ENCODE assay signal across 14 cellular contexts in the genomic region with DNA sequence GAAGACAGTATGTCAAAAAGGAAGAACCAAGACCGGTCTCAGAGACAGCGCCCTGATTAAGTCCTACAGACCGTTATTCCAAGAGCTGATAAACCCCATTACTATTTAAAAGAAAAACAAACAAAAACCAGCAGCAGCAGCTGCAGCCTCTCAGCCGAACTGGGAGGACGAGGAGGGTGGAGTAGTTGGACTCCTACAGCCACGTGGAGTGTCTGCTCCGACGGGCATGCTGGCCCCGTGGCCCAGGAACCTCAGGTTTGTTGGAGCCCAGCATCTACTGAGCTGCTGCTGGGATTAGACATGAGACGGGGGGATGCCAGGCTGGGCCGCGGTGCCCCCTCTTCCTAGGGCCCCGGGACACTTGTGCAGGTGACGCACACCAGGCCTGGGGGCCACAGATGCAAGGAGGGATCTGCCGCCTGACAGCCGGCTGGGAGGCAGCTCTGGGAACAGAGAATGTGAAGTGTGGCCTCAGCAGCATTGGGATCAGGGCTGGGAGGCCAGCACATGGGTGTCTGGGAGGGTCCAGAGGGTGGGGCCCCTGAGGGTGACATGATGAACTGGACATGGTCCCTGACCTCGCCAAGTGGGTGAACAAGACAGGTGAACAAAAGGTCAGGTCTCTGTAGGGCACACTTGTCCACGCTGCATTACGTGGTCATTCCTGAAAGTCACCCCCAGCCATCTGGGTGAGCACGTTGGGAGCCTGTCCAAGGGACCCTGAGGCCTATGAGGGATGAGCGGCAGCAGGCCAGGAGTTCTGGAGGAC. TPM values are rescaled to one million over a fixed set of nuclear protein-coding genes. Genes with fewer than 3 reads are reported as not detected.
DNase-seq lines count a peak whose midpoint lies in the region; ATAC-seq, FAIRE-seq and TF ChIP-seq lines count a peak whose summit lies in the region.
"Had no signal": no experiment of that assay in that cellular context is flagged by ENCODE, and none has a peak within 500 bp of the region (broad histone marks: within the 10 kb centered on the region; RNA-seq: fewer than 3 reads in every experiment).

No MANE protein-coding gene starts in this region.

- H3K27ac ChIP-seq in HepG2 (ENCODE audit: extremely low read length, insufficient read depth, low read length) (no peak overlapping the region), right lobe of liver (no peak overlapping the region), mammary epithelial cell (ENCODE audit: insufficient read depth, low read depth, low read length) (no peak overlapping the region)

- no peaks in the 10 kb centered on the region for H3K9me3 Mint-ChIP-seq in mesothelial cell of epicardium
- H3K9me3 Mint-ChIP-seq: activated naive CD8-positive, alpha-beta T cell treated with anti-CD3 and anti-CD28 coated beads for 36 hours had no signal

- dilution Hi-C loops in mammary epithelial cell (cut with HindIII; ENCODE audit: low sequenced_read_pairs) = no loop called here

- no peak for TF ChIP-seq POLR2A in HepG2 (IDR thresholded peaks at IDR 0.05; ENCODE audit: insufficient read depth in 1 of 2, low read depth in 2 of 2, low read length in 2 of 2)
- no peak for TF ChIP-seq POLR2A in right lobe of liver (IDR thresholded peaks at IDR 0.05)

- H2AFZ ChIP-seq in HepG2 (ENCODE audit: low read length) = no peak overlapping the region
- no peak overlapping the region for H2AFZ ChIP-seq in mammary epithelial cell (ENCODE audit: low read depth, low read length)

- no peak for ATAC-seq in HepG2
- no peak for ATAC-seq in right lobe of liver
- ATAC-seq in HG02571 (IDR thresholded peaks at IDR 0.05; ENCODE audit: unreplicated experiment) = no peak

- POLR2A ChIA-PET in HepG2 (lab: Yijun Ruan, JAX) = interaction anchor here (1.3 kb wide), 1 partner anchor 31 kb away, joined by 3 read pairs; a partner anchor contains a TSS

- H3K79me2 ChIP-seq in HepG2 (ENCODE audit: insufficient read depth, low read length) (no peaks in the 10 kb centered on the region), mammary epithelial cell (ENCODE audit: insufficient read depth, low read length) (no peaks in the 10 kb centered on the region)

- H3K27me3 ChIP-seq in HepG2 (ENCODE audit: control insufficient read depth in 1 of 2, insufficient read depth in 2 of 2, low read length in 2 of 2) (peaks cover 16 to 52% of the 10 kb centered on the region in 2 experiments), right lobe of liver (no peaks in the 10 kb centered on the region), mammary epithelial cell (ENCODE audit: insufficient read depth, low read length) (peaks cover 16% of the 10 kb centered on the region)

- H3K4me1 Mint-ChIP-seq in mesothelial cell of epicardium = peaks cover 26% of the 10 kb centered on the region

- H3K4me3 Mint-ChIP-seq in mesothelial cell of epicardium = peak overlapping the region; percentile 26
- H3K4me3 Mint-ChIP-seq: activated naive CD8-positive, alpha-beta T cell treated with anti-CD3 and anti-CD28 coated beads for 36 hours had no signal

- H3K4me2 ChIP-seq in HepG2 (ENCODE audit: low read depth, low read length) (peak overlapping the region; percentile 52), mammary epithelial cell (ENCODE audit: insufficient read depth, low read depth, low read length) (peak overlapping the region; percentile 40)

- H3K9me3 ChIP-seq in HepG2 (ENCODE audit: low read length) (no peaks in the 10 kb centered on the region), right lobe of liver (no peaks in the 10 kb centered on the region), mammary epithelial cell (replicated peaks; ENCODE audit: insufficient read depth, low read length) (no peaks in the 10 kb centered on the region)

- TF ChIP-seq CTCF in HepG2 (CRISPR knock-in tag; IDR thresholded peaks at IDR 0.05) (no peak), right lobe of liver (IDR thresholded peaks at IDR 0.05) (no peak), mammary epithelial cell (conservative IDR thresholded peaks at IDR 0.05 in 1 of 2, IDR thresholded peaks at IDR 0.05 in 1 of 2; ENCODE audit: extremely low read depth in 1 of 2, insufficient read depth in 1 of 2, low read depth in 1 of 2, low read length in 2 of 2) (no peak), mesothelial cell of epicardium (IDR thresholded peaks at IDR 0.05; ENCODE audit: unreplicated experiment) (no peak)

- peaks cover 58% of the 10 kb centered on the region for H3K4me1 ChIP-seq in HepG2 (ENCODE audit: insufficient read depth, low read length)
- no peaks in the 10 kb centered on the region for H3K4me1 ChIP-seq in right lobe of liver
- H3K4me1 ChIP-seq in mammary epithelial cell (ENCODE audit: insufficient read depth, low read length) = peaks cover 14% of the 10 kb centered on the region

- intact Hi-C loops in HepG2 (cut with micrococcal nuclease; ENCODE audit: unreplicated experiment) (no loop called here), right lobe of liver (cut with DNase I) (no loop called here), mammary epithelial cell (cut with micrococcal nuclease) (no loop called here)

- TF ChIP-seq RAD21 in HepG2 (CRISPR knock-in tag; IDR thresholded peaks at IDR 0.05) = no peak

- no peaks in the 10 kb centered on the region; the same call in 1 of the 2 replicates for H4K20me1 ChIP-seq in HepG2 (ENCODE audit: insufficient read depth, low read length)
- no peaks in the 10 kb centered on the region for H4K20me1 ChIP-seq in mammary epithelial cell (ENCODE audit: insufficient read depth, low read length)

- CTCF ChIA-PET in HepG2 (lab: Yijun Ruan, JAX; ENCODE audit: low intra/inter-chr PET ratio, low total read pairs) (no interaction called here), mammary epithelial cell (lab: Charles Lee; ENCODE audit: low non-redundant PET) (no interaction called here)

- FAIRE-seq in HepG2 (lab: Jason Lieb, UNC) = peak; percentile 50

- BruUV-seq in HepG2 (replicated peaks; lab: Mats Ljungman, UMichigan) (no TSS peak), mammary epithelial cell (replicated peaks; lab: Mats Ljungman, UMichigan) (no TSS peak)

- H3K27ac Mint-ChIP-seq in mesothelial cell of epicardium = peak overlapping the region; percentile 21
- H3K27ac Mint-ChIP-seq: activated naive CD8-positive, alpha-beta T cell treated with anti-CD3 and anti-CD28 coated beads for 36 hours had no signal

- H3K9ac ChIP-seq in HepG2 (ENCODE audit: insufficient read depth, low read depth, low read length) = no peak overlapping the region
- H3K9ac ChIP-seq in mammary epithelial cell (ENCODE audit: insufficient read depth, low read length) = no peak overlapping the region

- H3K36me3 Mint-ChIP-seq in mesothelial cell of epicardium = no peaks in the 10 kb centered on the region

- DNase-seq in HepG2 (ENCODE audit: low spot score) = no peak
- DNase-seq in right lobe of liver = no peak
- DNase-seq in mammary epithelial cell = no peak
- DNase-seq in mesothelial cell of epicardium (ENCODE audit: low spot score in 2 of 2, unreplicated experiment in 2 of 2) = no peak
- no peak for DNase-seq in activated CD4-positive, CD25-positive, alpha-beta regulatory T cell (lab: John Stamatoyannopoulos, UW)
- no peak for DNase-seq in NCI-H748 treated with DMSO at 0.1 percent for 48 hours (lab: John Stamatoyannopoulos, UW)
- no peak for DNase-seq in DMS153 treated with DMSO at 0.1 percent for 48 hours (lab: John Stamatoyannopoulos, UW; ENCODE audit: unreplicated experiment)
- DNase-seq: activated naive CD8-positive, alpha-beta T cell treated with anti-CD3 and anti-CD28 coated beads for 36 hours; retina had no signal

- 22% methylated on average over 19 of the region's 21 CpGs for WGBS in HepG2 (ENCODE audit: low lambda C conversion rate)
- 61% methylated on average over 8 of the region's 21 CpGs for WGBS in right lobe of liver (ENCODE audit: insufficient coverage, low coverage, low lambda C conversion rate, missing lambda C conversion rate)
- 88% methylated on average over 14 of the region's 21 CpGs for WGBS in mammary epithelial cell (ENCODE audit: low coverage, missing lambda C conversion rate)

- H3K36me3 ChIP-seq in HepG2 (replicated peaks in 1 of 2; ENCODE audit: control insufficient read depth in 1 of 2, insufficient read depth in 2 of 2, low read length in 2 of 2) = no peaks in the 10 kb centered on the region
- H3K36me3 ChIP-seq in right lobe of liver = no peaks in the 10 kb centered on the region
- no peaks in the 10 kb centered on the region for H3K36me3 ChIP-seq in mammary epithelial cell (ENCODE audit: insufficient read depth, low read length)

- peaks cover 12% of the 10 kb centered on the region for H3K27me3 Mint-ChIP-seq in mesothelial cell of epicardium (ENCODE audit: low read depth)

- in situ Hi-C loops in HepG2 (cut with HindIII; ENCODE audit: extremely low pct_ligation_motif_present, low pct_unique_long_range_greater_than_20kb) = no loop called here
- in situ Hi-C loops in mammary epithelial cell (cut with MboI; ENCODE audit: low sequenced_read_pairs in 2 of 2) = no loop called here

- TF ChIP-seq EP300 in HepG2 (IDR thresholded peaks at IDR 0.05; ENCODE audit: low read depth in 2 of 2, low read length in 2 of 2) (0 out of 4 replicates have a peak, but pooled peaks of 1 of the 2 experiments have one; percentile 25), HepG2 (CRISPR knock-in tag; IDR thresholded peaks at IDR 0.05; ENCODE audit: borderline replicate concordance) (peak; percentile 25; the same call in 1 of the 2 replicates)

- H3K4me3 ChIP-seq in HepG2 (replicated peaks in 1 of 3; ENCODE audit: insufficient read depth in 1 of 3, low read depth in 2 of 3, low read length in 3 of 3) (peak overlapping the region in 1 of 3 experiments; percentile 41; a peak in 1 of 6 replicates), right lobe of liver (no peak overlapping the region), mammary epithelial cell (replicated peaks in 1 of 3; ENCODE audit: insufficient read depth in 1 of 3, low read depth in 2 of 3, low read length in 3 of 3) (no peak overlapping the region)
- H3K4me3 ChIP-seq: lung had no signal

RNA-seq across cellular contexts. Expression of a gene that starts 2.9 kb away (rescaled TPM):
- total RNA-seq in HepG2 (2016; rRNA removed; fragmentation: Illumina TruSeq; extraction: Trizol) (10.9 and 13.5 TPM in 2 replicates), right lobe of liver (1 to 10 TPM; 1.2 to 4.2 (median 2.4) TPM), mammary epithelial cell (1 to 10 TPM in 1 of 2 donors, under 1 TPM in 1; 0.52 to 1.5 TPM), mesothelial cell of epicardium (11.3 to 11.6 TPM (median 11.6 TPM) in 3 replicates)
- total RNA-seq in HepG2 (2016; cell fraction: cytosol; rRNA removed; fragmentation: Illumina TruSeq; extraction: Trizol; ENCODE audit: low read depth) = 74.9 and 80.6 TPM in 2 replicates
- total RNA-seq in HepG2 (2016; cell fraction: insoluble cytoplasmic fraction; rRNA removed; fragmentation: Illumina TruSeq; extraction: Trizol) = 10.9 and 15.4 TPM in 2 replicates
- total RNA-seq in HepG2 (2016; cell fraction: membrane; rRNA removed; fragmentation: Illumina TruSeq; extraction: Trizol) = 51.8 and 55.2 TPM in 2 replicates
- 8.7 and 9.2 TPM in 2 replicates for total RNA-seq in HepG2 (2016; cell fraction: nucleus; rRNA removed; fragmentation: Illumina TruSeq; extraction: Trizol)
- polyA plus RNA-seq in HepG2 (2011; rRNA removed) (1.6 and 2.7 TPM in 2 replicates), mammary epithelial cell (0.12 TPM)
- 1.6 and 2.0 TPM in 2 replicates for polyA plus RNA-seq in HepG2 (2011; cell fraction: cytosol; rRNA removed)
- 7.2 and 7.6 TPM in 2 replicates for polyA plus RNA-seq in HepG2 (2011; cell fraction: nucleus; rRNA removed)
- 3.8 and 5.3 TPM in 2 replicates for polyA plus RNA-seq in HepG2 (2012)
- polyA plus RNA-seq in HepG2 (2016; cell fraction: cytosol; fragmentation: Illumina TruSeq; extraction: Trizol; ENCODE audit: low read depth) = 0.45 and 0.85 TPM in 2 replicates
- polyA plus RNA-seq in HepG2 (2016; cell fraction: insoluble cytoplasmic fraction; fragmentation: Illumina TruSeq; extraction: Trizol; ENCODE audit: low read depth) = 3.9 and 4.2 TPM in 2 replicates
- polyA plus RNA-seq in HepG2 (2016; cell fraction: membrane; fragmentation: Illumina TruSeq; extraction: Trizol; ENCODE audit: low read depth) = 1.4 and 1.5 TPM in 2 replicates
- polyA plus RNA-seq in HepG2 (2016; cell fraction: nucleus; fragmentation: Illumina TruSeq; extraction: Trizol; ENCODE audit: insufficient read depth, low read depth) = 7.1 and 7.5 TPM in 2 replicates
- polyA minus RNA-seq in HepG2 (2011; rRNA and poly(A)+ RNA removed; ENCODE audit: low replicate concordance) = 18.8 and 33.6 TPM in 2 replicates
- 8.3 and 9.0 TPM in 2 replicates for polyA minus RNA-seq in HepG2 (2011; cell fraction: cytosol; rRNA and poly(A)+ RNA removed)
- 5.4 and 9.1 TPM in 2 replicates for polyA minus RNA-seq in HepG2 (2011; cell fraction: nucleus; rRNA and poly(A)+ RNA removed)
- not detected for polyA minus RNA-seq in mammary epithelial cell

RNA-seq across cellular contexts. Expression of a gene that starts 27.3 kb away (rescaled TPM):
- total RNA-seq in HepG2 (2016; rRNA removed; fragmentation: Illumina TruSeq; extraction: Trizol) = not detected in 2 replicates
- not detected in 2 replicates for total RNA-seq in HepG2 (2016; cell fraction: cytosol; rRNA removed; fragmentation: Illumina TruSeq; extraction: Trizol; ENCODE audit: low read depth)
- total RNA-seq in HepG2 (2016; cell fraction: insoluble cytoplasmic fraction; rRNA removed; fragmentation: Illumina TruSeq; extraction: Trizol) = not detected in 2 replicates
- not detected in 2 replicates for total RNA-seq in HepG2 (2016; cell fraction: membrane; rRNA removed; fragmentation: Illumina TruSeq; extraction: Trizol)
- not detected in 2 replicates for total RNA-seq in HepG2 (2016; cell fraction: nucleus; rRNA removed; fragmentation: Illumina TruSeq; extraction: Trizol)
- polyA plus RNA-seq in HepG2 (2011; rRNA removed) = not detected in 2 replicates
- polyA plus RNA-seq in HepG2 (2011; cell fraction: cytosol; rRNA removed) = not detected in 2 replicates
- polyA plus RNA-seq in HepG2 (2011; cell fraction: nucleus; rRNA removed) = not detected in 2 replicates
- polyA plus RNA-seq in HepG2 (2012) = not detected in 2 replicates
- not detected in 2 replicates for polyA plus RNA-seq in HepG2 (2016; cell fraction: cytosol; fragmentation: Illumina TruSeq; extraction: Trizol; ENCODE audit: low read depth)
- not detected in 2 replicates for polyA plus RNA-seq in HepG2 (2016; cell fraction: insoluble cytoplasmic fraction; fragmentation: Illumina TruSeq; extraction: Trizol; ENCODE audit: low read depth)
- not detected in 2 replicates for polyA plus RNA-seq in HepG2 (2016; cell fraction: membrane; fragmentation: Illumina TruSeq; extraction: Trizol; ENCODE audit: low read depth)
- polyA plus RNA-seq in HepG2 (2016; cell fraction: nucleus; fragmentation: Illumina TruSeq; extraction: Trizol; ENCODE audit: insufficient read depth, low read depth) = not detected in 2 replicates
- polyA minus RNA-seq in HepG2 (2011; rRNA and poly(A)+ RNA removed; ENCODE audit: low replicate concordance) = not detected in 2 replicates
- polyA minus RNA-seq in HepG2 (2011; cell fraction: cytosol; rRNA and poly(A)+ RNA removed) = not detected in 2 replicates
- not detected in 2 replicates for polyA minus RNA-seq in HepG2 (2011; cell fraction: nucleus; rRNA and poly(A)+ RNA removed)
- total RNA-seq in right lobe of liver = not detected
- not detected for total RNA-seq in mammary epithelial cell
- polyA plus RNA-seq in mammary epithelial cell = not detected
- polyA minus RNA-seq in mammary epithelial cell = not detected
- not detected in 3 replicates for total RNA-seq in mesothelial cell of epicardium
- total RNA-seq: activated naive CD8-positive, alpha-beta T cell treated with anti-CD3 and anti-CD28 coated beads for 36 hours; lung; T-helper 2 cell treated with Interferon-gamma antibody and Interleukin-4, amounts not matched to agents 100 ng/mL and 5 ng/mL, for 36 hours; temporal lobe had no signal
- polyA plus RNA-seq: BJ had no signal

RNA-seq across cellular contexts. Expression of a gene that starts 31.1 kb away (rescaled TPM):
- total RNA-seq in HepG2 (2016; rRNA removed; fragmentation: Illumina TruSeq; extraction: Trizol) (156 and 187 TPM in 2 replicates), right lobe of liver (10 to 100 TPM; 20.1 to 46.8 (median 30.5) TPM), mammary epithelial cell (100 to 1,000 TPM; 122 to 150 TPM), mesothelial cell of epicardium (73.1 to 77.3 TPM (median 73.8 TPM) in 3 replicates)
- total RNA-seq in HepG2 (2016; cell fraction: cytosol; rRNA removed; fragmentation: Illumina TruSeq; extraction: Trizol; ENCODE audit: low read depth) = 17.3 and 18.9 TPM in 2 replicates
- 159 and 183 TPM in 2 replicates for total RNA-seq in HepG2 (2016; cell fraction: insoluble cytoplasmic fraction; rRNA removed; fragmentation: Illumina TruSeq; extraction: Trizol)
- total RNA-seq in HepG2 (2016; cell fraction: membrane; rRNA removed; fragmentation: Illumina TruSeq; extraction: Trizol) = 68.0 and 74.8 TPM in 2 replicates
- total RNA-seq in HepG2 (2016; cell fraction: nucleus; rRNA removed; fragmentation: Illumina TruSeq; extraction: Trizol) = 80.6 and 85.7 TPM in 2 replicates
- polyA plus RNA-seq in HepG2 (2011; rRNA removed) (184 and 198 TPM in 2 replicates), mammary epithelial cell (157 TPM)
- polyA plus RNA-seq in HepG2 (2011; cell fraction: cytosol; rRNA removed) = 197 and 204 TPM in 2 replicates
- 163 and 169 TPM in 2 replicates for polyA plus RNA-seq in HepG2 (2011; cell fraction: nucleus; rRNA removed)
- polyA plus RNA-seq in HepG2 (2012) = 96.3 and 115 TPM in 2 replicates
- 18.7 and 19.4 TPM in 2 replicates for polyA plus RNA-seq in HepG2 (2016; cell fraction: cytosol; fragmentation: Illumina TruSeq; extraction: Trizol; ENCODE audit: low read depth)
- 188 and 207 TPM in 2 replicates for polyA plus RNA-seq in HepG2 (2016; cell fraction: insoluble cytoplasmic fraction; fragmentation: Illumina TruSeq; extraction: Trizol; ENCODE audit: low read depth)
- polyA plus RNA-seq in HepG2 (2016; cell fraction: membrane; fragmentation: Illumina TruSeq; extraction: Trizol; ENCODE audit: low read depth) = 59.6 and 59.7 TPM in 2 replicates
- 162 and 173 TPM in 2 replicates for polyA plus RNA-seq in HepG2 (2016; cell fraction: nucleus; fragmentation: Illumina TruSeq; extraction: Trizol; ENCODE audit: insufficient read depth, low read depth)
- 128 and 150 TPM in 2 replicates for polyA minus RNA-seq in HepG2 (2011; rRNA and poly(A)+ RNA removed; ENCODE audit: low replicate concordance)
- polyA minus RNA-seq in HepG2 (2011; cell fraction: cytosol; rRNA and poly(A)+ RNA removed) = 114 and 118 TPM in 2 replicates
- 47.3 and 56.6 TPM in 2 replicates for polyA minus RNA-seq in HepG2 (2011; cell fraction: nucleus; rRNA and poly(A)+ RNA removed)
- 115 TPM for polyA minus RNA-seq in mammary epithelial cell
